In the genomic region with DNA sequence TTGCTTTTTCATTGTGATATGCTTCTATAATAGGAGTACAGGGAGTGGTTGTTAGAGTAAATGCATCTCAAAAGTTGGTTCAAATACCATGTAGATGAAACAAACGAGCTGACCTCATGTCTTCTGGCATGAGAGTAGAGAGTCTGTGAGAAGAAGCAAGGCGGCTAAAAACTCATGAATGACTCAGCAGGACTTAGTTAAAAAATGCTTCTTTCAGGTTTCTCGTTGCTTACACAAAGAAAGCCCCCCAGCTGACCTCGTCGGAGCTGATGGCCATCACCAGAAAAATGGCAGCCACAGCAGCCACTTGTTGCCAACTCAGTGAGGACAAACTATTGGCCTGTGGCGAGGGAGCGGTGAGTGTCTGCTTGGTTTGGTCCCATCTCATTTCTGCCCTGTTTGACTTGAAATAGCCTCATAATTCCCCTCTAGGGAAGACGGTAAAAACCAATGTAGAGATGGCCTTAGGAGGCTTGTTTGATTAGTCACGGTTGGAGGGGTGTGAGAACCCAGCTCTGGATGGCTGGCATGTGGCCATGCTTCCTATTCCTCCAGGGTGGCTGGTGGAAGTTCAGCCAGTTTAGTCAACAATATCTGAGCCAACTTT, we compare ENCODE assay signal across 10 cellular contexts. TPM values are rescaled to one million over a fixed set of nuclear protein-coding genes. Genes with fewer than 3 reads are reported as not detected.
A peak's percentile ranks its signal among the peaks of the same experiment; 100 is the strongest.
DNase-seq lines count a peak whose midpoint lies in the region; ATAC-seq and TF ChIP-seq lines count a peak whose summit lies in the region.
"Had no signal": no experiment of that assay in that cellular context is flagged by ENCODE, and none has a peak within 500 bp of the region (broad histone marks: within the 10 kb centered on the region; RNA-seq: fewer than 3 reads in every experiment).

No MANE protein-coding gene starts in this region.

- no TSS peak for BruUV-seq in IMR-90 (replicated peaks; lab: Mats Ljungman, UMichigan)

- ATAC-seq in IMR-90 (ENCODE audit: low read depth), result peak; percentile 85
- ATAC-seq in left ventricle myocardium superior, result peak; percentile 66
- no peak for ATAC-seq in GM18511 (IDR thresholded peaks at IDR 0.05; ENCODE audit: unreplicated experiment)

- no peak for TF ChIP-seq EP300 in SK-N-SH (IDR thresholded peaks at IDR 0.05; ENCODE audit: borderline replicate concordance in 1 of 2, low read depth in 1 of 2, low read length in 1 of 2)

- H2AK9ac ChIP-seq in IMR-90 (replicated peaks; ENCODE audit: low read depth, low read length, poor library complexity), result peak overlapping the region; percentile 38

- peak overlapping the region; percentile 54 for H3K18ac ChIP-seq in IMR-90 (ENCODE audit: low read depth, low read length)

- peak overlapping the region; percentile 11; the same call in 1 of the 2 replicates for H3K14ac ChIP-seq in IMR-90 (replicated peaks; ENCODE audit: low read depth, low read length)

- CTCF ChIA-PET in AG04449 (lab: Yijun Ruan, JAX), result interaction anchor here (0.6 to 1.5 kb wide), 4 partner anchors 17 to 702 kb away, joined by 3 to 4 read pairs (median 4); no protein-coding TSS in a partner anchor
- CTCF ChIA-PET in IMR-90 (lab: Yijun Ruan, JAX), result interaction anchor here (0.9 kb wide), 1 partner anchor 131 kb away, joined by 3 read pairs; no protein-coding TSS in a partner anchor
- CTCF ChIA-PET in SK-N-SH (lab: Yijun Ruan, JAX), result no interaction called here

- H4K8ac ChIP-seq in IMR-90 (ENCODE audit: low read depth in 2 of 2, low read length in 2 of 2), result peak overlapping the region; percentile 13 to 73; a peak in 3 of 4 replicates

- H3K4me1 ChIP-seq in IMR-90 (ENCODE audit: control insufficient read depth, insufficient read depth, low read length), result peaks cover 3% of the 10 kb centered on the region
- H3K4me1 ChIP-seq in SK-N-SH (ENCODE audit: control insufficient read depth in 1 of 2, insufficient read depth in 2 of 2, low read depth in 1 of 2, low read length in 1 of 2), result no peaks in the 10 kb centered on the region; a peak in 1 of 4 replicates
- H3K4me1 ChIP-seq in Karpas-422 (ENCODE audit: low read length), result no peaks in the 10 kb centered on the region

- TF ChIP-seq CTCF in AG04449 (IDR thresholded peaks at IDR 0.05; ENCODE audit: insufficient read depth, low read length, missing control alignments) (no peak), IMR-90 (conservative IDR thresholded peaks at IDR 0.05; ENCODE audit: low read depth, low read length) (no peak), SK-N-SH (IDR thresholded peaks at IDR 0.05) (no peak)

- H2AFZ ChIP-seq in IMR-90 (replicated peaks; ENCODE audit: low read length, poor library complexity) (peak overlapping the region; percentile 85), SK-N-SH (ENCODE audit: low read depth) (0 out of 2 replicates have a peak overlapping the region, but pooled peaks have one; percentile 10), Karpas-422 (ENCODE audit: low read length) (no peak overlapping the region)

- peak overlapping the region; percentile 29; the same call in 1 of the 2 replicates for H3K23ac ChIP-seq in IMR-90 (ENCODE audit: low read depth, low read length)

- H4K5ac ChIP-seq in IMR-90 (ENCODE audit: low read depth, low read length), result peak overlapping the region; percentile 65

- no peak overlapping the region for H3K9ac ChIP-seq in IMR-90 (ENCODE audit: low read depth, low read length)
- H3K9ac ChIP-seq in SK-N-SH, result peak overlapping the region; percentile 18; the same call in 1 of the 2 replicates
- H3K9ac ChIP-seq in Karpas-422 (ENCODE audit: low read length), result no peak overlapping the region

- H4K20me1 ChIP-seq in IMR-90 (ENCODE audit: insufficient read depth, low read length) (no peaks in the 10 kb centered on the region), SK-N-SH (ENCODE audit: insufficient read depth) (no peaks in the 10 kb centered on the region), Karpas-422 (ENCODE audit: insufficient read depth, low read depth, low read length) (no peaks in the 10 kb centered on the region)

- peak overlapping the region; percentile 92 for H2BK120ac ChIP-seq in IMR-90 (ENCODE audit: low read depth, low read length)

- no peaks in the 10 kb centered on the region for H3K27me3 ChIP-seq in IMR-90 (ENCODE audit: control insufficient read depth, insufficient read depth, low read length)
- no peaks in the 10 kb centered on the region for H3K27me3 ChIP-seq in SK-N-SH (ENCODE audit: insufficient read depth)
- no peaks in the 10 kb centered on the region for H3K27me3 ChIP-seq in Karpas-422 (ENCODE audit: low read length)

- no peaks in the 10 kb centered on the region for H3K36me3 ChIP-seq in IMR-90 (ENCODE audit: control insufficient read depth, insufficient read depth, low read length)
- H3K36me3 ChIP-seq in SK-N-SH (replicated peaks in 1 of 2; ENCODE audit: control insufficient read depth in 1 of 2, insufficient read depth in 2 of 2, low read length in 1 of 2), result no peaks in the 10 kb centered on the region
- H3K36me3 ChIP-seq in Karpas-422 (ENCODE audit: insufficient read depth, low read length), result no peaks in the 10 kb centered on the region

- dilution Hi-C loops in IMR-90 (cut with HindIII; ENCODE audit: low sequenced_read_pairs, unreplicated experiment), result no loop called here

- TF ChIP-seq RAD21 in IMR-90 (IDR thresholded peaks at IDR 0.05; ENCODE audit: low read length) (no peak), SK-N-SH (IDR thresholded peaks at IDR 0.05; ENCODE audit: low read length) (no peak)

- no peak for TF ChIP-seq POLR2A in IMR-90 (IDR thresholded peaks at IDR 0.05; ENCODE audit: low read depth, low read length)

- H3K4me3 ChIP-seq in AG04449 (ENCODE audit: low read depth, low read length) (no peak overlapping the region; the same call in 1 of the 2 replicates), IMR-90 (ENCODE audit: insufficient read depth, low read depth, low read length) (no peak overlapping the region), SK-N-SH (ENCODE audit: low read depth in 2 of 2, low read length in 1 of 2) (peak overlapping the region in 1 of 2 experiments; percentile 2; a peak in 1 of 4 replicates), Karpas-422 (ENCODE audit: low read length) (no peak overlapping the region)

- H3K79me1 ChIP-seq in IMR-90 (ENCODE audit: low read depth in 1 of 2, low read length in 2 of 2), result no peaks in the 10 kb centered on the region

- in situ Hi-C loops in IMR-90 (cut with MboI; ENCODE audit: low sequenced_read_pairs), result no loop called here
- in situ Hi-C loops in KBM-7 (cut with MboI; ENCODE audit: low pct_unique_long_range_greater_than_20kb, low sequenced_read_pairs), result no loop called here

- WGBS in IMR-90 (ENCODE audit: extremely low coverage in 2 of 2, insufficient read length in 1 of 2), 2 experiments, result 23% methylated on average over 4 of the region's 9 CpGs; no CpG with 5 or more reads in 1 of the 2 experiments
- 3% methylated on average over 9 of the region's 9 CpGs for WGBS in SK-N-SH (ENCODE audit: low lambda C conversion rate)

- H2BK20ac ChIP-seq in IMR-90 (ENCODE audit: low read depth, low read length), result peak overlapping the region; percentile 77

- peak overlapping the region; percentile 2; the same call in 1 of the 2 replicates for H3K56ac ChIP-seq in IMR-90 (ENCODE audit: extremely low read depth, insufficient read depth, low read length)

- H3K9me3 ChIP-seq in IMR-90 (ENCODE audit: control insufficient read depth, insufficient read depth, low read length) (no peaks in the 10 kb centered on the region), SK-N-SH (no peaks in the 10 kb centered on the region), Karpas-422 (ENCODE audit: low read length) (no peaks in the 10 kb centered on the region)

- POLR2A ChIA-PET in AG04449 (lab: Yijun Ruan, JAX), result no interaction called here
- POLR2A ChIA-PET in IMR-90 (lab: Charles Lee; ENCODE audit: unreplicated experiment), result interaction anchor here (1.1 kb wide), 1 partner anchor 10 kb away, joined by 3 read pairs; no protein-coding TSS in a partner anchor
- POLR2A ChIA-PET in SK-N-SH (lab: Yijun Ruan, JAX), result no interaction called here

- H2BK15ac ChIP-seq in IMR-90 (ENCODE audit: low read depth, low read length), result peak overlapping the region; percentile 1; the same call in 1 of the 3 replicates

- H3K27ac ChIP-seq in IMR-90 (ENCODE audit: insufficient read depth, low read length), result peak overlapping the region; percentile 79
- peak overlapping the region in 1 of 2 experiments; percentile 66; a peak in 2 of 4 replicates for H3K27ac ChIP-seq in SK-N-SH (ENCODE audit: low read depth in 2 of 2, low read length in 1 of 2)
- H3K27ac ChIP-seq in Karpas-422 (ENCODE audit: low read length), result no peak overlapping the region

- no peaks in the 10 kb centered on the region for H3K9me1 ChIP-seq in IMR-90 (ENCODE audit: insufficient read depth, low read length)

- H2AK5ac ChIP-seq in IMR-90 (ENCODE audit: low read depth, low read length), result no peak overlapping the region; the same call in 1 of the 2 replicates

- intact Hi-C loops in IMR-90 (cut with micrococcal nuclease) (loop anchor here (5.0 kb wide), 1 partner anchor 108 kb away; no protein-coding TSS in a partner anchor), left ventricle myocardium superior (cut with micrococcal nuclease) (no loop called here)

- H3F3A ChIP-seq in SK-N-SH (replicated peaks; ENCODE audit: insufficient read depth), result no peaks in the 10 kb centered on the region

- H3K4ac ChIP-seq in IMR-90 (ENCODE audit: low read depth, low read length), result peak overlapping the region; percentile 61

- peak overlapping the region; percentile 66 for H4K91ac ChIP-seq in IMR-90 (ENCODE audit: insufficient read depth, low read depth, low read length)

- H2BK5ac ChIP-seq in IMR-90 (ENCODE audit: low read depth, low read length, poor library complexity, severe bottlenecking), result peak overlapping the region; percentile 89

- H3K79me2 ChIP-seq in SK-N-SH (ENCODE audit: insufficient read depth) (no peaks in the 10 kb centered on the region), Karpas-422 (ENCODE audit: low read length) (no peaks in the 10 kb centered on the region)

- H3K4me2 ChIP-seq in IMR-90 (ENCODE audit: low read depth, low read length) (peak overlapping the region; percentile 57), SK-N-SH (peak overlapping the region; percentile 65), Karpas-422 (ENCODE audit: low read depth, low read length, poor library complexity, severe bottlenecking) (no peak overlapping the region)

- DNase-seq in AG04449 (ENCODE audit: low read depth, low spot score), result peak; percentile 74
- peak; percentile 89 for DNase-seq in IMR-90
- DNase-seq in SK-N-SH, result no peak
- peak; percentile 52 for DNase-seq in left ventricle myocardium superior
- DNase-seq in KBM-7, result no peak
- no peak for DNase-seq in NCI-H2227 (lab: John Stamatoyannopoulos, UW; ENCODE audit: unreplicated experiment)
- DNase-seq in Karpas-422, result no peak
- DNase-seq: nephron progenitor cell had no signal

- H3K9me2 ChIP-seq in SK-N-SH, result no peaks in the 10 kb centered on the region
- H3K9me2 ChIP-seq in Karpas-422 (replicated peaks; ENCODE audit: insufficient read depth, low read length), result no peaks in the 10 kb centered on the region

RNA-seq across cellular contexts. Expression of gene AFP, which starts 14.5 kb away (rescaled TPM):
- total RNA-seq in IMR-90 (2012; rRNA removed) (0.56 and 1.3 TPM in 2 replicates), left ventricle myocardium superior (not detected)
- polyA plus RNA-seq in IMR-90 (2012; rRNA removed) (0.52 and 0.87 TPM in 2 replicates), SK-N-SH (2012; rRNA removed) (0.28 and 0.54 TPM in 2 replicates)
- polyA plus RNA-seq in IMR-90 (2012; cell fraction: cytosol; rRNA removed), result 0.53 and 0.57 TPM in 2 replicates
- 0.29 and 0.31 TPM in 2 replicates for polyA plus RNA-seq in IMR-90 (2012; cell fraction: nucleus; rRNA removed; ENCODE audit: low replicate concordance)
- 0.29 and 0.35 TPM in 2 replicates for polyA plus RNA-seq in SK-N-SH (2012; cell fraction: cytosol; rRNA removed)
- polyA plus RNA-seq in SK-N-SH (2012; cell fraction: nucleus; rRNA removed), result 0.12 and 0.21 TPM in 2 replicates
- not detected in 2 replicates for total RNA-seq in Karpas-422 (2014; rRNA removed; shearing (Covaris generic); ENCODE audit: low replicate concordance)
- total RNA-seq: subcutaneous adipose tissue had no signal

RNA-seq across cellular contexts. Expression of gene AFM, which starts 31.0 kb away (rescaled TPM):
- total RNA-seq in IMR-90 (2012; rRNA removed) (not detected in 2 replicates), left ventricle myocardium superior (not detected)
- polyA plus RNA-seq in IMR-90 (2012; rRNA removed) (not detected in 2 replicates), SK-N-SH (2012; rRNA removed) (not detected in 2 replicates)
- polyA plus RNA-seq in IMR-90 (2012; cell fraction: cytosol; rRNA removed), result not detected in 2 replicates
- polyA plus RNA-seq in IMR-90 (2012; cell fraction: nucleus; rRNA removed; ENCODE audit: low replicate concordance), result not detected in 2 replicates
- polyA plus RNA-seq in SK-N-SH (2012; cell fraction: cytosol; rRNA removed), result not detected in 2 replicates
- not detected in 2 replicates for polyA plus RNA-seq in SK-N-SH (2012; cell fraction: nucleus; rRNA removed)
- not detected in 2 replicates for total RNA-seq in Karpas-422 (2014; rRNA removed; shearing (Covaris generic); ENCODE audit: low replicate concordance)
- total RNA-seq: subcutaneous adipose tissue had no signal

RNA-seq across cellular contexts. Expression of gene ALB, which starts 46.4 kb away (rescaled TPM):
- total RNA-seq in IMR-90 (2012; rRNA removed) (not detected in 2 replicates), left ventricle myocardium superior (not detected)
- polyA plus RNA-seq in IMR-90 (2012; rRNA removed) (not detected in 2 replicates), SK-N-SH (2012; rRNA removed) (not detected in 2 replicates)
- not detected in 2 replicates for polyA plus RNA-seq in IMR-90 (2012; cell fraction: cytosol; rRNA removed)
- 0.25 TPM in 1 of 2 replicates, not detected in the other for polyA plus RNA-seq in IMR-90 (2012; cell fraction: nucleus; rRNA removed; ENCODE audit: low replicate concordance)
- polyA plus RNA-seq in SK-N-SH (2012; cell fraction: cytosol; rRNA removed), result not detected in 2 replicates
- polyA plus RNA-seq in SK-N-SH (2012; cell fraction: nucleus; rRNA removed), result not detected in 2 replicates
- total RNA-seq in Karpas-422 (2014; rRNA removed; shearing (Covaris generic); ENCODE audit: low replicate concordance), result not detected in 2 replicates

Comparison
In these comparisons a context has a peak if more than half of its experiments do, and no peak if none do; other contexts are left out.
1. DNase-seq: peak in AG04449 (single experiment), IMR-90 (single experiment) and left ventricle myocardium superior (single experiment); none in SK-N-SH (single experiment), KBM-7 (single experiment), NCI-H2227 (single experiment) and Karpas-422 (single experiment).